18 cellular contexts compared by ENCODE assay signal in genomic region chr16:11029948-11030347, GRCh38.
A peak's percentile ranks its signal among the peaks of the same experiment; 100 is the strongest.
DNase-seq lines count a peak whose midpoint lies in the region; ATAC-seq, FAIRE-seq and TF ChIP-seq lines count a peak whose summit lies in the region.
"Had no signal": no experiment of that assay in that cellular context is flagged by ENCODE, and none has a peak within 500 bp of the region (broad histone marks: within the 10 kb centered on the region; RNA-seq: fewer than 3 reads in every experiment).

No MANE protein-coding gene starts in this region.

- POLR2A ChIA-PET in AG04450 (lab: Yijun Ruan, JAX) = interaction anchor here (1.6 to 2.2 kb wide), 2 partner anchors 60 to 222 kb away, joined by 4 read pairs; no protein-coding TSS in a partner anchor
- POLR2A ChIA-PET in naive thymus-derived CD4-positive, alpha-beta T cell (lab: Charles Lee) = no interaction called here

- no peak for FAIRE-seq in keratinocyte (lab: Jason Lieb, UNC)
- FAIRE-seq: A549, H54 had no signal

- no peak for ATAC-seq in effector memory CD8-positive, alpha-beta T cell (replicated peaks)
- no peak for ATAC-seq in naive thymus-derived CD4-positive, alpha-beta T cell
- ATAC-seq: A549 had no signal

- peaks cover 80% of the 10 kb centered on the region for H3K36me3 Mint-ChIP-seq in HFFc6 (ENCODE audit: low read depth)
- H3K36me3 Mint-ChIP-seq in effector memory CD8-positive, alpha-beta T cell (ENCODE audit: insufficient read depth) = peaks cover 19% of the 10 kb centered on the region
- peaks cover 48 to 93% (median 84%) of the 10 kb centered on the region in 5 donors for H3K36me3 Mint-ChIP-seq in naive thymus-derived CD4-positive, alpha-beta T cell

- H3K9me1 ChIP-seq in keratinocyte (ENCODE audit: control insufficient read depth, extremely low read depth, insufficient read depth, low read length) = peaks cover 3% of the 10 kb centered on the region

- H3K4me3 ChIP-seq in AG04450 (ENCODE audit: low read depth, low read length) (no peak overlapping the region), epithelial cell of esophagus (ENCODE audit: low read length) (no peak overlapping the region), keratinocyte (ENCODE audit: control insufficient read depth in 2 of 3, extremely low read depth in 1 of 3, insufficient read depth in 2 of 3, low read depth in 1 of 3, low read length in 3 of 3) (no peak overlapping the region)
- H3K4me3 ChIP-seq in naive thymus-derived CD4-positive, alpha-beta T cell (ENCODE audit: low read length) = no peak overlapping the region
- H3K4me3 ChIP-seq: A549, MG63, Peyer's patch had no signal

- H4K20me1 ChIP-seq in keratinocyte (ENCODE audit: control insufficient read depth, extremely low read depth, insufficient read depth, low read length) = no peaks in the 10 kb centered on the region

- H3K9ac ChIP-seq in keratinocyte (ENCODE audit: control insufficient read depth, extremely low read depth, insufficient read depth, low read length) = no peak overlapping the region

- H2AFZ ChIP-seq in keratinocyte (ENCODE audit: control insufficient read depth, low read length) = no peak overlapping the region

- TF ChIP-seq CTCF in AG04450 (IDR thresholded peaks at IDR 0.05; ENCODE audit: low read depth, low read length) (no peak), HFFc6 (IDR thresholded peaks at IDR 0.05) (no peak), epithelial cell of esophagus (IDR thresholded peaks at IDR 0.05; ENCODE audit: insufficient read depth, low read depth, low read length, missing control alignments) (no peak), keratinocyte (optimal IDR thresholded peaks at IDR 0.05 in 1 of 3, IDR thresholded peaks at IDR 0.05 in 1 of 3, conservative IDR thresholded peaks at IDR 0.05 in 1 of 3; ENCODE audit: extremely low read depth in 1 of 3, insufficient read depth in 2 of 3, low read length in 3 of 3) (no peak)

- H3K36me3 ChIP-seq in keratinocyte (ENCODE audit: control insufficient read depth in 2 of 2, extremely low read depth in 1 of 2, insufficient read depth in 2 of 2, low read length in 2 of 2) = peaks cover 0 to 10% of the 10 kb centered on the region in 2 experiments
- H3K36me3 ChIP-seq in naive thymus-derived CD4-positive, alpha-beta T cell (ENCODE audit: control insufficient read depth in 2 of 3, insufficient read depth in 3 of 3, low read length in 3 of 3) = peaks cover 9 to 69% (median 9%) of the 10 kb centered on the region in 3 experiments

- peak overlapping the region; percentile 42; the same call in 1 of the 2 replicates for H3K27ac Mint-ChIP-seq in HFFc6
- no peak overlapping the region for H3K27ac Mint-ChIP-seq in effector memory CD8-positive, alpha-beta T cell
- peak overlapping the region in 1 of 9 donors; percentile 44 for H3K27ac Mint-ChIP-seq in naive thymus-derived CD4-positive, alpha-beta T cell

- H3K4me1 ChIP-seq in keratinocyte (ENCODE audit: control insufficient read depth, extremely low read depth, insufficient read depth, low read length) = peaks cover 42% of the 10 kb centered on the region
- H3K4me1 ChIP-seq in naive thymus-derived CD4-positive, alpha-beta T cell (ENCODE audit: control insufficient read depth in 2 of 2, insufficient read depth in 2 of 2, low read length in 2 of 2) = no peaks in the 10 kb centered on the region
- H3K4me1 ChIP-seq: A549 had no signal

- no peaks in the 10 kb centered on the region for H3K27me3 ChIP-seq in AG04450 (ENCODE audit: control insufficient read depth, insufficient read depth, low read length)
- no peaks in the 10 kb centered on the region for H3K27me3 ChIP-seq in keratinocyte (ENCODE audit: control insufficient read depth, extremely low read depth, insufficient read depth, low read length)
- no peaks in the 10 kb centered on the region for H3K27me3 ChIP-seq in naive thymus-derived CD4-positive, alpha-beta T cell (ENCODE audit: control insufficient read depth in 2 of 2, insufficient read depth in 2 of 2, low read length in 2 of 2)
- H3K27me3 ChIP-seq: MG63, Peyer's patch had no signal

- H3K27me3 Mint-ChIP-seq in HFFc6 (ENCODE audit: insufficient read depth) = no peaks in the 10 kb centered on the region; the same call in 1 of the 2 replicates
- H3K27me3 Mint-ChIP-seq in effector memory CD8-positive, alpha-beta T cell = no peaks in the 10 kb centered on the region
- H3K27me3 Mint-ChIP-seq in naive thymus-derived CD4-positive, alpha-beta T cell = no peaks in the 10 kb centered on the region

- CTCF ChIA-PET in AG04450 (lab: Charles Lee) = no interaction called here
- CTCF ChIA-PET in naive thymus-derived CD4-positive, alpha-beta T cell (lab: Charles Lee) = no interaction called here

- intact Hi-C loops in naive thymus-derived CD4-positive, alpha-beta T cell (cut with micrococcal nuclease) = loop anchor here in 1 of 2 donors (5.0 kb wide), 1 partner anchor 43 kb away; no protein-coding TSS in a partner anchor

- H3K4me2 ChIP-seq in keratinocyte (ENCODE audit: control insufficient read depth, extremely low read depth, insufficient read depth, low read depth, low read length) = peak overlapping the region; percentile 6
- H3K4me2 ChIP-seq: A549 had no signal

- peaks cover 32% of the 10 kb centered on the region for H3K9me3 Mint-ChIP-seq in HFFc6
- peaks cover 5 to 6% of the 10 kb centered on the region in 2 donors for H3K9me3 Mint-ChIP-seq in effector memory CD8-positive, alpha-beta T cell
- H3K9me3 Mint-ChIP-seq in naive thymus-derived CD4-positive, alpha-beta T cell = peaks cover 8 to 46% (median 28%) of the 10 kb centered on the region in 11 donors

- dilution Hi-C loops in keratinocyte (cut with MboI; ENCODE audit: extremely low pct_ligation_motif_present, low sequenced_read_pairs) = no loop called here

- peaks cover 58% of the 10 kb centered on the region for H3K4me1 Mint-ChIP-seq in HFFc6 (ENCODE audit: low read depth)
- H3K4me1 Mint-ChIP-seq in effector memory CD8-positive, alpha-beta T cell (ENCODE audit: low read depth in 2 of 2) = peaks cover 0 to 9% of the 10 kb centered on the region in 2 donors
- peaks cover 0 to 32% (median 0%) of the 10 kb centered on the region in 7 donors for H3K4me1 Mint-ChIP-seq in naive thymus-derived CD4-positive, alpha-beta T cell

- H3K27ac ChIP-seq in AG04450 (ENCODE audit: low read depth, low read length) (no peak overlapping the region), keratinocyte (ENCODE audit: control insufficient read depth, insufficient read depth, low read length) (no peak overlapping the region)
- H3K27ac ChIP-seq in naive thymus-derived CD4-positive, alpha-beta T cell (ENCODE audit: low read depth, low read length) = no peak overlapping the region
- H3K27ac ChIP-seq: A549, C4-2B, Peyer's patch had no signal

- H3K4me3 Mint-ChIP-seq in HFFc6 = peak overlapping the region; percentile 31
- no peak overlapping the region for H3K4me3 Mint-ChIP-seq in effector memory CD8-positive, alpha-beta T cell
- no peak overlapping the region for H3K4me3 Mint-ChIP-seq in naive thymus-derived CD4-positive, alpha-beta T cell

- peaks cover 15% of the 10 kb centered on the region for H3K9me3 ChIP-seq in AG04450 (ENCODE audit: control insufficient read depth, insufficient read depth, low read length)
- no peaks in the 10 kb centered on the region for H3K9me3 ChIP-seq in keratinocyte (ENCODE audit: control insufficient read depth, low read depth, low read length)
- peaks cover 0 to 21% (median 5%) of the 10 kb centered on the region in 3 experiments for H3K9me3 ChIP-seq in naive thymus-derived CD4-positive, alpha-beta T cell (ENCODE audit: control insufficient read depth in 2 of 3, low read length in 3 of 3)
- H3K9me3 ChIP-seq: Peyer's patch had no signal

- peak; percentile 54 for DNase-seq in AG04450 (ENCODE audit: low read depth, low spot score)
- DNase-seq in HFFc6 = peak; percentile 23
- DNase-seq in epithelial cell of esophagus (ENCODE audit: low read depth) = peak; percentile 62
- no peak for DNase-seq in keratinocyte (ENCODE audit: low read depth, low spot score)
- DNase-seq in effector memory CD8-positive, alpha-beta T cell = no peak
- no peak for DNase-seq in NOMO-1 treated with dmso at 0.1 percent for 144 hours (lab: John Stamatoyannopoulos, UW; ENCODE audit: unreplicated experiment)
- DNase-seq in naive thymus-derived CD4-positive, alpha-beta T cell = no peak
- DNase-seq: Karpas-422, MG63, NCI-H1092 treated with DMSO at 0.1 percent for 48 hours, NCI-H2081 treated with DMSO at 0.1 percent for 48 hours, NCI-H510A, NCI-H774, Peyer's patch, SHP77 treated with DMSO at 0.1 percent for 48 hours had no signal

- no peaks in the 10 kb centered on the region for H3K79me2 ChIP-seq in keratinocyte (ENCODE audit: control insufficient read depth, insufficient read depth, low read length)

Comparison
In these comparisons a context has a peak if more than half of its experiments do, and no peak if none do; other contexts are left out.
1. DNase-seq: peak in AG04450 (single experiment), HFFc6 (single experiment) and epithelial cell of esophagus (single experiment); none in keratinocyte (single experiment), effector memory CD8-positive, alpha-beta T cell (0 of 3), NOMO-1 treated with dmso at 0.1 percent for 144 hours (single experiment) and naive thymus-derived CD4-positive, alpha-beta T cell (0 of 9).